In the genomic region with DNA sequence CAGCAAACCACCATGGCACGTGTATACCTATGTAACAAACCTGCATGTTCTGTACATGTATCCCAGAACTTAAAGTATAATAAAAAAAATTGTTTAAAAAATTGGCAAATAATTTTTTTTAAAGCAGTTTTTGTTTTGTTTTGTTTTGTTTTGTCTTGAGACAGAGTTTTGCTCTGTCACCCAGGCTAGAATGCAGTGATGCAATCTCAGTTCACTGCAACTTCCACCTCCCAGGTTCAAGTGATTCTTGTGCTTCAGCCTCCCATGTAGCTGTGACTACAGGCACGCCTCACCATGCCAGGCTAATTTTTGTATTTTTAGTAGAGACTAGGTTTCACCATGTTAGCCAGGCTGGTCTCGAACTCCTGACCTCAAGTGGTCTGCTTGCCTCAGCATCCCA, we compare ENCODE assay signal across 3 cellular contexts. TPM values are rescaled to one million over a fixed set of nuclear protein-coding genes. Genes with fewer than 3 reads are reported as not detected.
"Had no signal": no experiment of that assay in that cellular context is flagged by ENCODE, and none has a peak within 500 bp of the region (broad histone marks: within the 10 kb centered on the region; RNA-seq: fewer than 3 reads in every experiment).

No MANE protein-coding gene starts in this region.

RNA-seq across cellular contexts. Expression of a gene that starts 27.5 kb away (rescaled TPM):
- total RNA-seq: LHCN-M2, M059J, MCF 10A had no signal
